In genomic region chr4:122652379-122652778, GRCh38 we compare ENCODE assay signal across 8 cellular contexts. TPM values are rescaled to one million over a fixed set of nuclear protein-coding genes. Genes with fewer than 3 reads are reported as not detected.
DNase-seq lines count a peak whose midpoint lies in the region; ATAC-seq and TF ChIP-seq lines count a peak whose summit lies in the region.

No MANE protein-coding gene starts in this region.

- 81% methylated on average over 1 of the region's 3 CpGs for WGBS in esophagus muscularis mucosa

- H3K4me3 ChIP-seq in Caco-2 (ENCODE audit: low read depth, low read length) (no peak overlapping the region), WERI-Rb-1 (ENCODE audit: low read depth, low read length) (no peak overlapping the region), esophagus muscularis mucosa (no peak overlapping the region)

- peaks cover 1% of the 10 kb centered on the region for H3K9me3 Mint-ChIP-seq in Caco-2 (ENCODE audit: unreplicated experiment)
- H3K9me3 Mint-ChIP-seq in natural killer cell, result no peaks in the 10 kb centered on the region

- no peak for TF ChIP-seq EP300 in esophagus muscularis mucosa (IDR thresholded peaks at IDR 0.05)

- ATAC-seq in HG03442 (IDR thresholded peaks at IDR 0.05; ENCODE audit: unreplicated experiment) (peak; percentile 53), natural killer cell (no peak), HG03045 (IDR thresholded peaks at IDR 0.05; ENCODE audit: unreplicated experiment) (no peak), GM19455 (IDR thresholded peaks at IDR 0.05; ENCODE audit: unreplicated experiment) (no peak)

- TF ChIP-seq POLR2A in esophagus muscularis mucosa (IDR thresholded peaks at IDR 0.05; ENCODE audit: low read depth), result no peak

- intact Hi-C loops in Caco-2 (cut with micrococcal nuclease; ENCODE audit: unreplicated experiment), result loop anchor here (5.0 kb wide), 2 partner anchors 50 to 65 kb away; no protein-coding TSS in a partner anchor
- intact Hi-C loops in esophagus muscularis mucosa (cut with DNase I), result no loop called here
- intact Hi-C loops in natural killer cell (cut with micrococcal nuclease), result no loop called here

- H3K36me3 ChIP-seq in Caco-2 (ENCODE audit: control insufficient read depth, insufficient read depth, low read length) (no peaks in the 10 kb centered on the region), WERI-Rb-1 (no peaks in the 10 kb centered on the region), esophagus muscularis mucosa (no peaks in the 10 kb centered on the region)

- H3K4me1 ChIP-seq in Caco-2 (0 out of 2 replicates have a peak, but pooled peaks cover 5% of the 10 kb centered on the region), esophagus muscularis mucosa (no peaks in the 10 kb centered on the region)

- no peak overlapping the region for H3K4me3 Mint-ChIP-seq in Caco-2 (ENCODE audit: unreplicated experiment)
- H3K4me3 Mint-ChIP-seq in natural killer cell, result no peak overlapping the region

- H3K27ac Mint-ChIP-seq in Caco-2 (ENCODE audit: unreplicated experiment), result no peak overlapping the region
- H3K27ac Mint-ChIP-seq in natural killer cell, result no peak overlapping the region

- peak; percentile 26 to 38 for TF ChIP-seq CTCF in Caco-2 (IDR thresholded peaks at IDR 0.05; ENCODE audit: insufficient read depth in 1 of 2, low read depth in 1 of 2, low read length in 1 of 2, severe bottlenecking in 1 of 2, unreplicated experiment in 1 of 2)
- peak; percentile 38 for TF ChIP-seq CTCF in WERI-Rb-1 (IDR thresholded peaks at IDR 0.05; ENCODE audit: low read depth, low read length)
- peak in 2 of 3 experiments; percentile 22 to 46 for TF ChIP-seq CTCF in esophagus muscularis mucosa (IDR thresholded peaks at IDR 0.05)
- TF ChIP-seq CTCF in natural killer cell (IDR thresholded peaks at IDR 0.05), result no peak

- H3K27me3 Mint-ChIP-seq in Caco-2 (ENCODE audit: insufficient read depth, unreplicated experiment) (no peaks in the 10 kb centered on the region), natural killer cell (ENCODE audit: low read depth in 2 of 2) (peaks cover 2 to 8% of the 10 kb centered on the region in 2 donors)

- H3K9me3 ChIP-seq in Caco-2, result no peaks in the 10 kb centered on the region
- H3K9me3 ChIP-seq in WERI-Rb-1 (ENCODE audit: severe bottlenecking), result peaks cover 7% of the 10 kb centered on the region
- H3K9me3 ChIP-seq in esophagus muscularis mucosa, result peaks cover 0 to 8% (median 0%) of the 10 kb centered on the region in 4 donors

- H3K27ac ChIP-seq in WERI-Rb-1 (no peak overlapping the region), esophagus muscularis mucosa (replicated peaks in 1 of 4) (no peak overlapping the region)

- no peaks in the 10 kb centered on the region for H3K36me3 Mint-ChIP-seq in Caco-2 (ENCODE audit: insufficient read depth, unreplicated experiment)
- H3K36me3 Mint-ChIP-seq in natural killer cell, result no peaks in the 10 kb centered on the region

- no TSS peak for BruUV-seq in Caco-2 (replicated peaks; lab: Mats Ljungman, UMichigan)

- H3K27me3 ChIP-seq in Caco-2 (replicated peaks; ENCODE audit: control insufficient read depth, insufficient read depth, low read length) (no peaks in the 10 kb centered on the region), WERI-Rb-1 (ENCODE audit: insufficient read depth, low read depth, severe bottlenecking) (no peaks in the 10 kb centered on the region), esophagus muscularis mucosa (no peaks in the 10 kb centered on the region)

- POLR2A ChIA-PET in Caco-2 (lab: Charles Lee), result no interaction called here

- H3K4me1 Mint-ChIP-seq in Caco-2 (ENCODE audit: low read depth, unreplicated experiment) (no peaks in the 10 kb centered on the region), natural killer cell (no peaks in the 10 kb centered on the region)

- CTCF ChIA-PET in Caco-2 (lab: Charles Lee), result no interaction called here

- DNase-seq in Caco-2 (peak in 1 of 2 experiments; percentile 43), WERI-Rb-1 (peak; percentile 23), esophagus muscularis mucosa (ENCODE audit: extremely low spot score) (no peak), smooth muscle cell of the brain vasculature (ENCODE audit: low read depth, low spot score) (peak; percentile 46), natural killer cell (no peak)

RNA-seq across cellular contexts. Expression of gene IL21, which starts 31.5 kb away (rescaled TPM):
- total RNA-seq in Caco-2 (2022) (not detected in 2 replicates), esophagus muscularis mucosa (not detected), natural killer cell (not detected)

Comparison
In these comparisons a context has a peak if more than half of its experiments do, and no peak if none do; other contexts are left out.
1. DNase-seq: peak in WERI-Rb-1 (single experiment) and smooth muscle cell of the brain vasculature (single experiment); none in esophagus muscularis mucosa (single experiment) and natural killer cell (single experiment).